ENCODE assay signal across 1 cellular context in the genomic region with DNA sequence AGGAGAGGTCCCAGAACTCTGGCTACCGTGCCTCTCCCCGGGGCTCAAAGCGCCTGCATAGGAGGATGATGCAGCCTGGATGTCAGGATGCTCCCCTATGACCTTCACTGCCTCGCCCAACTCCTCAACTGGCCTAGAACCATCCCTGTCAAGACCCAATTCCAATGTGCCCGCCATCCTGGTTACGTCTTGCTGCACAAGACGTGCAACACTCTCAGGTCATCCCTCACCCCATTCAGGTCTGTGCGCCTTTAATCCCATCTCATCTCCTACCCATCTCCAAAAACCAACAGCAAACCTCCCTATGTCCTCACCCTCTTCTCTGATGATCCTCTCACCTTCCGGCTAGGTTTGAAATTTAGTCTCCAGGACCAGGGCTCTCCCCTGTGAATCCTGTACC.
TF ChIP-seq lines count a peak whose summit lies in the region.

No MANE protein-coding gene starts in this region.

TF ChIP-seq in GM12878, 131 proteins besides CTCF, POLR2A, EP300 and RAD21:
- TF ChIP-seq CHD1 (IDR thresholded peaks at IDR 0.05; ENCODE audit: low read depth, low read length) (no peak), EZH2 (IDR thresholded peaks at IDR 0.05; ENCODE audit: borderline replicate concordance, control insufficient read depth, low read depth, low read length) (no peak), POLR2AphosphoS5 (IDR thresholded peaks at IDR 0.05; ENCODE audit: low read length) (peak; percentile 19; the same call in 1 of the 2 replicates)
- TF ChIP-seq, protein P1, sequence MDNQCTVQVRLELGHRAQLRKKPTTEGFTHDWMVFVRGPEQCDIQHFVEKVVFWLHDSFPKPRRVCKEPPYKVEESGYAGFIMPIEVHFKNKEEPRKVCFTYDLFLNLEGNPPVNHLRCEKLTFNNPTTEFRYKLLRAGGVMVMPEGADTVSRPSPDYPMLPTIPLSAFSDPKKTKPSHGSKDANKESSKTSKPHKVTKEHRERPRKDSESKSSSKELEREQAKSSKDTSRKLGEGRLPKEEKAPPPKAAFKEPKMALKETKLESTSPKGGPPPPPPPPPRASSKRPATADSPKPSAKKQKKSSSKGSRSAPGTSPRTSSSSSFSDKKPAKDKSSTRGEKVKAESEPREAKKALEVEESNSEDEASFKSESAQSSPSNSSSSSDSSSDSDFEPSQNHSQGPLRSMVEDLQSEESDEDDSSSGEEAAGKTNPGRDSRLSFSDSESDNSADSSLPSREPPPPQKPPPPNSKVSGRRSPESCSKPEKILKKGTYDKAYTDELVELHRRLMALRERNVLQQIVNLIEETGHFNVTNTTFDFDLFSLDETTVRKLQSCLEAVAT (IDR thresholded peaks at IDR 0.05) = peak; percentile 56; the same call in 1 of the 2 replicates
- TF ChIP-seq, protein P2, sequence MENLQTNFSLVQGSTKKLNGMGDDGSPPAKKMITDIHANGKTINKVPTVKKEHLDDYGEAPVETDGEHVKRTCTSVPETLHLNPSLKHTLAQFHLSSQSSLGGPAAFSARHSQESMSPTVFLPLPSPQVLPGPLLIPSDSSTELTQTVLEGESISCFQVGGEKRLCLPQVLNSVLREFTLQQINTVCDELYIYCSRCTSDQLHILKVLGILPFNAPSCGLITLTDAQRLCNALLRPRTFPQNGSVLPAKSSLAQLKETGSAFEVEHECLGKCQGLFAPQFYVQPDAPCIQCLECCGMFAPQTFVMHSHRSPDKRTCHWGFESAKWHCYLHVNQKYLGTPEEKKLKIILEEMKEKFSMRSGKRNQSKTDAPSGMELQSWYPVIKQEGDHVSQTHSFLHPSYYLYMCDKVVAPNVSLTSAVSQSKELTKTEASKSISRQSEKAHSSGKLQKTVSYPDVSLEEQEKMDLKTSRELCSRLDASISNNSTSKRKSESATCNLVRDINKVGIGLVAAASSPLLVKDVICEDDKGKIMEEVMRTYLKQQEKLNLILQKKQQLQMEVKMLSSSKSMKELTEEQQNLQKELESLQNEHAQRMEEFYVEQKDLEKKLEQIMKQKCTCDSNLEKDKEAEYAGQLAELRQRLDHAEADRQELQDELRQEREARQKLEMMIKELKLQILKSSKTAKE (IDR thresholded peaks at IDR 0.05; ENCODE audit: low read depth, poor library complexity, severe bottlenecking) = no peak
